Comparison of ENCODE assay signal across 8 cellular contexts in genomic region chr3:156095652-156096051, GRCh38. TPM values are rescaled to one million over a fixed set of nuclear protein-coding genes. Genes with fewer than 3 reads are reported as not detected.
"Had no signal": no experiment of that assay in that cellular context is flagged by ENCODE, and none has a peak within 500 bp of the region (broad histone marks: within the 10 kb centered on the region; RNA-seq: fewer than 3 reads in every experiment).

No MANE protein-coding gene starts in this region.

RNA-seq across cellular contexts. Expression of gene KCNAB1, which starts 24.7 kb away (rescaled TPM):
- total RNA-seq: activated naive CD4-positive, alpha-beta T cell treated with anti-CD3 and anti-CD28 coated beads for 36 hours; activated naive CD4-positive, alpha-beta T cell treated with anti-CD3 and anti-CD28 coated beads, Interleukin-2, amount 50 U/mL, for 72 hours; activated naive CD8-positive, alpha-beta T cell treated with anti-CD3 and anti-CD28 coated beads for 36 hours; activated T-cell treated with anti-CD3 and anti-CD28 coated beads, Interleukin-2, amount 50 U/mL, for 4 hours; activated T-cell treated with anti-CD3 and anti-CD28 coated beads, Interleukin-2, amount 50 U/mL, for 72 hours; activated T-helper 1 cell treated with anti-CD3 and anti-CD28 coated beads, Interleukin-12 subunit alpha, Interleukin-12 subunit beta, Interleukin-2, Interleukin-4 antibody, amounts not matched to agents 30 ng/mL and 10 ng/mL and 1 ng/mL, durations not matched to agents 14 hours and 24 hours and 36 hours; activated T-helper 17 cell treated with anti-CD3 and anti-CD28 coated beads, Interleukin-2, amount 50 U/mL, for 72 hours; activated T-helper 2 cell treated with anti-CD3 and anti-CD28 coated beads, Interferon-gamma antibody, Interleukin-2, Interleukin-4, amounts not matched to agents 10 μg/mL and 5 μg/mL and 100 μg/mL, durations not matched to agents 14 hours and 24 hours and 36 hours had no signal
